Comparison of ENCODE assay signal across 15 cellular contexts in genomic region chr10:33265621-33266020, GRCh38.
DNase-seq lines count a peak whose midpoint lies in the region; ATAC-seq, FAIRE-seq and TF ChIP-seq lines count a peak whose summit lies in the region.
"Had no signal": no experiment of that assay in that cellular context is flagged by ENCODE, and none has a peak within 500 bp of the region (broad histone marks: within the 10 kb centered on the region; RNA-seq: fewer than 3 reads in every experiment).

No MANE protein-coding gene starts in this region.

- no peak for TF ChIP-seq EP300 in A549 (IDR thresholded peaks at IDR 0.05)

- peak overlapping the region; percentile 77 for H3K27ac Mint-ChIP-seq in activated T-cell treated with anti-CD3 and anti-CD28 coated beads, Interleukin-2, amount 50 U/mL, for 24 hours
- H3K27ac Mint-ChIP-seq: CD4-positive, CD25-positive, alpha-beta regulatory T cell; naive B cell had no signal

- intact Hi-C loops in uterus (cut with DNase I; ENCODE audit: low total_unique reads): no loop called here

- no peak overlapping the region; the same call in 2 of the 3 replicates for H3K4me2 ChIP-seq in A549
- H3K4me2 ChIP-seq: smooth muscle cell had no signal

- peaks cover 40% of the 10 kb centered on the region for H3K4me1 Mint-ChIP-seq in activated T-cell treated with anti-CD3 and anti-CD28 coated beads, Interleukin-2, amount 50 U/mL, for 24 hours (ENCODE audit: low read depth)
- H3K4me1 Mint-ChIP-seq: naive B cell had no signal

- H3K27ac ChIP-seq in A549: peak overlapping the region; percentile 87 to 88
- peak overlapping the region in 1 of 2 donors; percentile 32 for H3K27ac ChIP-seq in small intestine (ENCODE audit: low read depth in 1 of 2, low read length in 1 of 2)
- H3K27ac ChIP-seq in uterus: no peak overlapping the region
- H3K27ac ChIP-seq: tibial artery had no signal

- no peak for ATAC-seq in A549
- peak; percentile 40 for ATAC-seq in GM18867 (IDR thresholded peaks at IDR 0.05; ENCODE audit: unreplicated experiment)
- no peak for ATAC-seq in GM21381 (IDR thresholded peaks at IDR 0.05; ENCODE audit: unreplicated experiment)

- DNase-seq in A549 (ENCODE audit: low read depth in 1 of 2, low spot score in 1 of 2) (no peak), small intestine (peak; percentile 85), amniotic stem cell (lab: John Stamatoyannopoulos, UW) (no peak), uterus (no peak), foreskin fibroblast (no peak)
- DNase-seq in activated T-cell treated with anti-CD3 and anti-CD28 coated beads, Interleukin-2, amount 50 U/mL, for 24 hours: peak; percentile 56
- DNase-seq: central memory CD4-positive, alpha-beta T cell; MV-4-11; naive B cell; NCI-H524; tibial artery had no signal

- no peaks in the 10 kb centered on the region for H3K36me3 Mint-ChIP-seq in activated T-cell treated with anti-CD3 and anti-CD28 coated beads, Interleukin-2, amount 50 U/mL, for 24 hours (ENCODE audit: low read depth)
- H3K36me3 Mint-ChIP-seq: CD4-positive, CD25-positive, alpha-beta regulatory T cell; naive B cell had no signal

- TF ChIP-seq RAD21 in A549 (conservative IDR thresholded peaks at IDR 0.05 in 1 of 2, IDR thresholded peaks at IDR 0.05 in 1 of 2): no peak

- TF ChIP-seq CTCF in A549 (IDR thresholded peaks at IDR 0.05) (no peak), uterus (IDR thresholded peaks at IDR 0.05) (no peak), foreskin fibroblast (IDR thresholded peaks at IDR 0.05; ENCODE audit: low read depth, low read length) (no peak)

- H3K27me3 Mint-ChIP-seq in activated T-cell treated with anti-CD3 and anti-CD28 coated beads, Interleukin-2, amount 50 U/mL, for 24 hours: peaks cover 29% of the 10 kb centered on the region

- 89% methylated on average over 4 of the region's 4 CpGs for WGBS in A549 (ENCODE audit: missing lambda C conversion rate)
- 13 to 53% (median 17%) methylated on average over 4 of the region's 4 CpGs for WGBS in small intestine, 3 donors

- no peak overlapping the region for H3K4me3 Mint-ChIP-seq in activated T-cell treated with anti-CD3 and anti-CD28 coated beads, Interleukin-2, amount 50 U/mL, for 24 hours
- H3K4me3 Mint-ChIP-seq: naive B cell had no signal

- H3K4me1 ChIP-seq in A549 (peaks cover 74% of the 10 kb centered on the region), small intestine (ENCODE audit: control insufficient read depth in 2 of 2, insufficient read depth in 1 of 2, low read depth in 1 of 2, low read length in 1 of 2) (peaks cover 3 to 5% of the 10 kb centered on the region in 2 donors), uterus (no peaks in the 10 kb centered on the region)
- H3K4me1 ChIP-seq: tibial artery had no signal

- no peaks in the 10 kb centered on the region for H3K9me3 Mint-ChIP-seq in activated T-cell treated with anti-CD3 and anti-CD28 coated beads, Interleukin-2, amount 50 U/mL, for 24 hours

- H3K9me3 ChIP-seq in A549: no peaks in the 10 kb centered on the region
- no peaks in the 10 kb centered on the region for H3K9me3 ChIP-seq in small intestine (ENCODE audit: control insufficient read depth, low read depth)
- H3K9me3 ChIP-seq in uterus: no peaks in the 10 kb centered on the region
- H3K9me3 ChIP-seq: tibial artery had no signal

- FAIRE-seq in A549 (lab: Jason Lieb, UNC) (no peak), small intestine (lab: Jason Lieb, UNC) (no peak)

- no peak for TF ChIP-seq POLR2A in A549 (IDR thresholded peaks at IDR 0.05; ENCODE audit: low read length)
- no peak for TF ChIP-seq POLR2A in uterus (IDR thresholded peaks at IDR 0.05)

- CTCF ChIA-PET in A549 (lab: Yijun Ruan, JAX): interaction anchor here (0.9 kb wide), 1 partner anchor 16 kb away, joined by 3 read pairs; no protein-coding TSS in a partner anchor

- H3K36me3 ChIP-seq in small intestine (ENCODE audit: control insufficient read depth in 2 of 2, insufficient read depth in 2 of 2, low read length in 2 of 2): no peaks in the 10 kb centered on the region
- no peaks in the 10 kb centered on the region for H3K36me3 ChIP-seq in uterus

- H3K27me3 ChIP-seq in small intestine (ENCODE audit: control insufficient read depth in 2 of 2, insufficient read depth in 2 of 2, low read length in 2 of 2) (no peaks in the 10 kb centered on the region), uterus (no peaks in the 10 kb centered on the region)
- H3K27me3 ChIP-seq: tibial artery had no signal

- POLR2A ChIA-PET in A549 (lab: Yijun Ruan, JAX): no interaction called here

- H3K4me3 ChIP-seq in A549 (no peak overlapping the region), small intestine (ENCODE audit: low read depth in 1 of 2, low read length in 2 of 2) (no peak overlapping the region), uterus (no peak overlapping the region), foreskin fibroblast (ENCODE audit: low read depth in 1 of 2, low read length in 2 of 2) (no peak overlapping the region)
- H3K4me3 ChIP-seq: smooth muscle cell, tibial artery had no signal

TF ChIP-seq in A549, 52 proteins besides CTCF, POLR2A, EP300 and RAD21:
- no peak for TF ChIP-seq NPAS2 (CRISPR knock-in tag; IDR thresholded peaks at IDR 0.05; ENCODE audit: borderline replicate concordance)
- no peak for TF ChIP-seq CBX2 (IDR thresholded peaks at IDR 0.05; ENCODE audit: borderline replicate concordance, low read depth)
- TF ChIP-seq BHLHE40 (IDR thresholded peaks at IDR 0.05; ENCODE audit: low read depth, low read length): no peak
- no peak for TF ChIP-seq ZFP36 (IDR thresholded peaks at IDR 0.05; ENCODE audit: borderline replicate concordance, partially characterized antibody)
- no peak for TF ChIP-seq NFE2L2 (conservative IDR thresholded peaks at IDR 0.05; ENCODE audit: low read length)
- no peak for TF ChIP-seq RARB (CRISPR knock-in tag; IDR thresholded peaks at IDR 0.05)
- TF ChIP-seq MAZ (IDR thresholded peaks at IDR 0.05; ENCODE audit: borderline replicate concordance, low read depth, low read length): no peak
- TF ChIP-seq CBX8 (IDR thresholded peaks at IDR 0.05): no peak
- TF ChIP-seq TFCP2L1 (CRISPR knock-in tag; IDR thresholded peaks at IDR 0.05): no peak
- TF ChIP-seq HOXB5 (CRISPR knock-in tag; IDR thresholded peaks at IDR 0.05): no peak
- TF ChIP-seq, protein P1, sequence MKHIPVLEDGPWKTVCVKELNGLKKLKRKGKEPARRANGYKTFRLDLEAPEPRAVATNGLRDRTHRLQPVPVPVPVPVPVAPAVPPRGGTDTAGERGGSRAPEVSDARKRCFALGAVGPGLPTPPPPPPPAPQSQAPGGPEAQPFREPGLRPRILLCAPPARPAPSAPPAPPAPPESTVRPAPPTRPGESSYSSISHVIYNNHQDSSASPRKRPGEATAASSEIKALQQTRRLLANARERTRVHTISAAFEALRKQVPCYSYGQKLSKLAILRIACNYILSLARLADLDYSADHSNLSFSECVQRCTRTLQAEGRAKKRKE (CRISPR knock-in tag; IDR thresholded peaks at IDR 0.05; ENCODE audit: low read depth): no peak
- TF ChIP-seq SMC3 (IDR thresholded peaks at IDR 0.05): no peak
- TF ChIP-seq NR3C1 (IDR thresholded peaks at IDR 0.05): no peak
- no peak for TF ChIP-seq EHMT2 (IDR thresholded peaks at IDR 0.05; ENCODE audit: low read depth)

Comparison
In these comparisons a context has a peak if more than half of its experiments do, and no peak if none do; other contexts are left out.
1. DNase-seq: peak in activated T-cell treated with anti-CD3 and anti-CD28 coated beads, Interleukin-2, amount 50 U/mL, for 24 hours (single experiment) and small intestine (single experiment); none in A549 (0 of 2), amniotic stem cell (single experiment), uterus (0 of 2) and foreskin fibroblast (0 of 2).
2. H3K27ac ChIP-seq: peak in A549 (2 of 2); none in uterus (0 of 2).